20 cellular contexts compared by ENCODE assay signal in the genomic region with DNA sequence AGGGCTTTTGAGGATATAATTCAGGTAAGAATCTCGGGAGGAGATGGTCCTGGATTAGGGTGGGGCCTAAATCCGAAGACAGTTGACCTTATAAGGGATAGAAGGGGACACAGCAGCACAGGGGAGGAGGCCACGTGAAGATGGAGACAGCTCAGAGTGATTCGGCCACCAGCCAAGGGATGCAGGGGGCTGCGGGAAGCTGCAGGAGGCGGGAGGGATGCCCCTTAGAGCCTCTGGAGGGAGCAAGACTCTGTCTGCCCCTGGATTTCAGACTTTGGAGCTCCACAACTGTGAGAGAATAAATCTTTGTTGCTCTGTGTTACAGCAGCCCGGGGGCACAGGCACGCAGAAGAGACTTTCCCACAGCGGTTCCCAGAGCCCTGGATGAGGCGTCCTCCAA.
DNase-seq lines count a peak whose midpoint lies in the region; ATAC-seq, FAIRE-seq and TF ChIP-seq lines count a peak whose summit lies in the region.
"Had no signal": no experiment of that assay in that cellular context is flagged by ENCODE, and none has a peak within 500 bp of the region (broad histone marks: within the 10 kb centered on the region; RNA-seq: fewer than 3 reads in every experiment).

No MANE protein-coding gene starts in this region.

- no peaks in the 10 kb centered on the region for H3K36me3 ChIP-seq in vagina
- no peaks in the 10 kb centered on the region for H3K36me3 ChIP-seq in kidney (ENCODE audit: control insufficient read depth in 1 of 2, insufficient read depth in 2 of 2, low read length in 2 of 2)

- no peak overlapping the region for H3K4me3 ChIP-seq in vagina
- no peak overlapping the region for H3K4me3 ChIP-seq in kidney (ENCODE audit: low read length in 2 of 2)

- intact Hi-C loops in posterior vena cava (cut with DNase I) (no loop called here), vagina (cut with DNase I) (no loop called here), kidney (cut with DNase I) (no loop called here)

- no peaks in the 10 kb centered on the region for H3K27me3 ChIP-seq in vagina

- DNase-seq in RPMI7951 (ENCODE audit: low read depth) = peak; percentile 24
- DNase-seq in foreskin melanocyte = peak; percentile 48
- DNase-seq in posterior vena cava (ENCODE audit: low spot score) = peak; percentile 49
- DNase-seq in vagina (ENCODE audit: extremely low spot score in 2 of 2) = no peak
- no peak for DNase-seq in kidney
- DNase-seq: Calu3, DMS79 treated with DMSO at 0.1 percent for 48 hours, GF-D8, Karpas-422, NCI-H1092 treated with DMSO at 0.1 percent for 48 hours, NCI-H1436, NCI-H187, NCI-H2081 treated with DMSO at 0.1 percent for 48 hours, NCI-H446, NCI-H524 treated with DMSO at 0.1 percent for 48 hours, NCI-H774 had no signal

- TF ChIP-seq CTCF in vagina (IDR thresholded peaks at IDR 0.05) (no peak), kidney (IDR thresholded peaks at IDR 0.05; ENCODE audit: borderline replicate concordance, extremely low read depth, insufficient read depth) (no peak)

- no peaks in the 10 kb centered on the region for H3K9me3 ChIP-seq in vagina
- H3K9me3 ChIP-seq in kidney (ENCODE audit: control insufficient read depth in 1 of 2, low read length in 2 of 2) = no peaks in the 10 kb centered on the region

- no peak for ATAC-seq in HG03565 (IDR thresholded peaks at IDR 0.05; ENCODE audit: unreplicated experiment)
- no peak for ATAC-seq in GM21526 (IDR thresholded peaks at IDR 0.05; ENCODE audit: low FRiP score, unreplicated experiment)
- ATAC-seq: HepG2 had no signal

- H3K4me1 ChIP-seq in vagina (peaks cover 42% of the 10 kb centered on the region), kidney (ENCODE audit: control insufficient read depth in 1 of 2, insufficient read depth in 1 of 2, low read depth in 1 of 2, low read length in 2 of 2) (no peaks in the 10 kb centered on the region)

- H3K9ac ChIP-seq in kidney (ENCODE audit: low read length in 2 of 2) = no peak overlapping the region

- TF ChIP-seq POLR2A in vagina (IDR thresholded peaks at IDR 0.05) = no peak

- H3K27ac ChIP-seq in vagina (peak overlapping the region; percentile 52), kidney (ENCODE audit: low read depth in 2 of 2, low read length in 2 of 2) (no peak overlapping the region)

- no peak for FAIRE-seq in kidney (lab: Jason Lieb, UNC)
- FAIRE-seq: GM12891, HepG2 had no signal

Comparison
In these comparisons a context has a peak if more than half of its experiments do, and no peak if none do; other contexts are left out.
1. DNase-seq: peak in RPMI7951 (single experiment), foreskin melanocyte (single experiment) and posterior vena cava (single experiment); none in vagina (0 of 2) and kidney (single experiment).